Comparison of ENCODE assay signal across 9 cellular contexts in genomic region chr20:31548823-31549512, GRCh38. TPM values are rescaled to one million over a fixed set of nuclear protein-coding genes. Genes with fewer than 3 reads are reported as not detected.
DNase-seq lines count a peak whose midpoint lies in the region; TF ChIP-seq lines count a peak whose summit lies in the region.
"Had no signal": no experiment of that assay in that cellular context is flagged by ENCODE, and none has a peak within 500 bp of the region (broad histone marks: within the 10 kb centered on the region; RNA-seq: fewer than 3 reads in every experiment).

No MANE protein-coding gene starts in this region.

- H3K27ac Mint-ChIP-seq in CD8-positive, alpha-beta memory T cell, result peak overlapping the region; percentile 24 to 100 (median 94)
- H3K27ac Mint-ChIP-seq in activated naive CD8-positive, alpha-beta T cell, result peak overlapping the region; percentile 97
- H3K27ac Mint-ChIP-seq in neural progenitor cell, result peak overlapping the region; percentile 29

- no peak overlapping the region for H2AFZ ChIP-seq in neural progenitor cell (replicated peaks)

- no peaks in the 10 kb centered on the region for H3K27me3 Mint-ChIP-seq in CD8-positive, alpha-beta memory T cell
- no peaks in the 10 kb centered on the region for H3K27me3 Mint-ChIP-seq in activated naive CD8-positive, alpha-beta T cell
- H3K27me3 Mint-ChIP-seq in neural progenitor cell (ENCODE audit: insufficient read depth, low read depth), result peaks cover 10% of the 10 kb centered on the region

- peak overlapping the region in 5 of 7 donors; percentile 23 to 98 (median 88) for H3K4me3 Mint-ChIP-seq in CD8-positive, alpha-beta memory T cell
- peak overlapping the region; percentile 96 for H3K4me3 Mint-ChIP-seq in activated naive CD8-positive, alpha-beta T cell
- peak overlapping the region; percentile 96 for H3K4me3 Mint-ChIP-seq in neural progenitor cell

- no peaks in the 10 kb centered on the region for H4K20me1 ChIP-seq in neural progenitor cell (ENCODE audit: low read depth)

- peaks cover 19 to 29% (median 27%) of the 10 kb centered on the region in 3 donors for H3K4me1 Mint-ChIP-seq in CD8-positive, alpha-beta memory T cell
- H3K4me1 Mint-ChIP-seq in activated naive CD8-positive, alpha-beta T cell (ENCODE audit: low read depth), result peaks cover 15% of the 10 kb centered on the region
- H3K4me1 Mint-ChIP-seq in neural progenitor cell, result peaks cover 22% of the 10 kb centered on the region

- TF ChIP-seq CTCF in HL-60 (IDR thresholded peaks at IDR 0.05; ENCODE audit: insufficient read depth, low read length), result no peak
- no peak for TF ChIP-seq CTCF in neural progenitor cell (IDR thresholded peaks at IDR 0.05)

- H3K4me1 ChIP-seq in CD8-positive, alpha-beta memory T cell (ENCODE audit: insufficient read depth, low read length), result peaks cover 9% of the 10 kb centered on the region
- H3K4me1 ChIP-seq in neural progenitor cell, result peaks cover 11% of the 10 kb centered on the region

- no peaks in the 10 kb centered on the region for H3K9me3 ChIP-seq in CD8-positive, alpha-beta memory T cell (ENCODE audit: low read length)
- H3K9me3 ChIP-seq in neural progenitor cell (ENCODE audit: low read depth), result no peaks in the 10 kb centered on the region
- H3K9me3 ChIP-seq: vagina had no signal

- POLR2A ChIA-PET in CD8-positive, alpha-beta memory T cell (lab: Charles Lee), result no interaction called here

- H3K4me2 ChIP-seq in neural progenitor cell, result no peak overlapping the region

- no peaks in the 10 kb centered on the region for H3K27me3 ChIP-seq in CD8-positive, alpha-beta memory T cell (ENCODE audit: insufficient read depth, low read length, poor library complexity, severe bottlenecking)
- H3K27me3 ChIP-seq in HL-60 (ENCODE audit: insufficient read depth, poor library complexity, severe bottlenecking) (no peaks in the 10 kb centered on the region), neural progenitor cell (no peaks in the 10 kb centered on the region)
- H3K27me3 ChIP-seq: vagina had no signal

- H3K36me3 ChIP-seq in CD8-positive, alpha-beta memory T cell (ENCODE audit: insufficient read depth, low read length), result peaks cover 25% of the 10 kb centered on the region
- no peaks in the 10 kb centered on the region for H3K36me3 ChIP-seq in neural progenitor cell

- no peaks in the 10 kb centered on the region for H3K9me3 Mint-ChIP-seq in CD8-positive, alpha-beta memory T cell
- H3K9me3 Mint-ChIP-seq in activated naive CD8-positive, alpha-beta T cell (ENCODE audit: low read depth), result no peaks in the 10 kb centered on the region
- no peaks in the 10 kb centered on the region for H3K9me3 Mint-ChIP-seq in neural progenitor cell

- H3K79me2 ChIP-seq in neural progenitor cell (ENCODE audit: low read depth), result peaks cover 22% of the 10 kb centered on the region

- no peak overlapping the region for H3K9ac ChIP-seq in neural progenitor cell

- no peak overlapping the region for H3K4me3 ChIP-seq in CD8-positive, alpha-beta memory T cell (ENCODE audit: low read length)
- no peak overlapping the region; the same call in 1 of the 2 replicates for H3K4me3 ChIP-seq in HL-60 (replicated peaks; ENCODE audit: insufficient read depth, low read length)
- H3K4me3 ChIP-seq in neural progenitor cell, result no peak overlapping the region

- no peak overlapping the region for H3K27ac ChIP-seq in CD8-positive, alpha-beta memory T cell (ENCODE audit: low read depth, low read length)
- H3K27ac ChIP-seq in HL-60 (replicated peaks) (peak overlapping the region; percentile 87; the same call in 1 of the 2 replicates), neural progenitor cell (no peak overlapping the region)

- H3F3A ChIP-seq in neural progenitor cell (ENCODE audit: low read depth), result peaks cover 14% of the 10 kb centered on the region

- peaks cover 4 to 79% (median 10%) of the 10 kb centered on the region in 3 donors for H3K36me3 Mint-ChIP-seq in CD8-positive, alpha-beta memory T cell
- peaks cover 5% of the 10 kb centered on the region for H3K36me3 Mint-ChIP-seq in activated naive CD8-positive, alpha-beta T cell
- peaks cover 26% of the 10 kb centered on the region for H3K36me3 Mint-ChIP-seq in neural progenitor cell

- no peak for DNase-seq in CD8-positive, alpha-beta memory T cell
- DNase-seq in HL-60 (ENCODE audit: low read depth in 1 of 2, low spot score in 1 of 2), result no peak
- DNase-seq in neural progenitor cell (ENCODE audit: low spot score), result no peak
- DNase-seq in stimulated activated CD4-positive, alpha-beta T cell treated with anti-CD3 and anti-CD28 coated beads, Interleukin-1b, Interleukin-23, amount 100 ng/mL, for 48 hours, result no peak
- no peak for DNase-seq in NCI-H2107 treated with DMSO at 0.1 percent for 48 hours (lab: John Stamatoyannopoulos, UW; ENCODE audit: unreplicated experiment)
- DNase-seq in mesenteric fat pad (ENCODE audit: low spot score), result no peak
- DNase-seq: GDM1 had no signal

- CTCF ChIA-PET in CD8-positive, alpha-beta memory T cell (lab: Charles Lee), result interaction anchor here (2.3 to 4.7 kb wide), 2 partner anchors 11 to 64 kb away, joined by 13 to 20 read pairs; no protein-coding TSS in a partner anchor

RNA-seq across cellular contexts. Expression of gene HM13, which starts 34.7 kb away (rescaled TPM):
- 100 to 1,000 TPM; 153 to 167 TPM for total RNA-seq in CD8-positive, alpha-beta memory T cell
- polyA plus RNA-seq in CD8-positive, alpha-beta memory T cell, result 166 TPM
- total RNA-seq in neural progenitor cell (ENCODE audit: low replicate concordance) (46.2 and 81.5 TPM in 2 replicates), mesenteric fat pad (186 TPM)

RNA-seq across cellular contexts. Expression of gene ID1, which starts 56.1 kb away (rescaled TPM):
- total RNA-seq in CD8-positive, alpha-beta memory T cell, result under 1 TPM; 0.55 to 0.72 TPM
- 2.2 TPM for polyA plus RNA-seq in CD8-positive, alpha-beta memory T cell
- total RNA-seq in neural progenitor cell (ENCODE audit: low replicate concordance) (80.8 and 133 TPM in 2 replicates), mesenteric fat pad (223 TPM)

Comparison
In these comparisons a context has a peak if more than half of its experiments do, and no peak if none do; other contexts are left out.
1. H3K27ac Mint-ChIP-seq: peak in every context shown above with its lines; median percentile 97 in activated naive CD8-positive, alpha-beta T cell; 94 in CD8-positive, alpha-beta memory T cell; 29 in neural progenitor cell.
2. RNA of gene ID1, which starts 56.1 kb away (total RNA-seq): 223 TPM in mesenteric fat pad (single experiment) and 80.8 to 133 TPM in neural progenitor cell; 0.55 to 0.72 TPM in CD8-positive, alpha-beta memory T cell; every median in the first group is over 10 times any median in the second.
3. Peak in every context shown above with its lines, with median percentiles within 50 percentile points of each other: H3K4me3 Mint-ChIP-seq.